In genomic region chr15:32936283-32936918, GRCh38 we compare ENCODE assay signal across 8 cellular contexts.
DNase-seq lines count a peak whose midpoint lies in the region; ATAC-seq and TF ChIP-seq lines count a peak whose summit lies in the region.

No MANE protein-coding gene starts in this region.

- TF ChIP-seq CTCF in C4-2B (conservative IDR thresholded peaks at IDR 0.05) = peak; percentile 83
- peak; percentile 73 for TF ChIP-seq CTCF in MCF 10A (IDR thresholded peaks at IDR 0.05; ENCODE audit: unreplicated experiment)
- TF ChIP-seq CTCF in lower lobe of right lung (IDR thresholded peaks at IDR 0.05) = peak; percentile 34
- no peak for TF ChIP-seq CTCF in coronary artery (IDR thresholded peaks at IDR 0.05)

- H3K4me1 ChIP-seq in lower lobe of right lung = no peaks in the 10 kb centered on the region

- POLR2A ChIA-PET in MCF 10A (lab: Yijun Ruan, JAX) = interaction anchor here (0.6 to 1.0 kb wide), 3 partner anchors 81 to 281 kb away, joined by 3 to 4 read pairs (median 3); no protein-coding TSS in a partner anchor

- no peaks in the 10 kb centered on the region for H3K27me3 ChIP-seq in lower lobe of right lung (ENCODE audit: low read depth)
- H3K27me3 ChIP-seq in H7 (ENCODE audit: control insufficient read depth, insufficient read depth, low read length) = no peaks in the 10 kb centered on the region

- CTCF ChIA-PET in MCF 10A (lab: Yijun Ruan, JAX) = interaction anchor here (0.5 to 2.6 kb wide), 61 partner anchors 9 to 1831 kb away, joined by 3 to 79 read pairs (median 4); no protein-coding TSS in a partner anchor

- peak overlapping the region; percentile 7 for H3K27ac Mint-ChIP-seq in MCF 10A (ENCODE audit: low read depth, unreplicated experiment)

- ATAC-seq in lower lobe of right lung (peak in 1 of 2 donors; percentile 33), GM21526 (IDR thresholded peaks at IDR 0.05; ENCODE audit: low FRiP score, unreplicated experiment) (no peak), GM19324 (IDR thresholded peaks at IDR 0.05; ENCODE audit: low FRiP score, unreplicated experiment) (no peak)

- peaks cover 11% of the 10 kb centered on the region for H3K27me3 Mint-ChIP-seq in MCF 10A (ENCODE audit: insufficient read depth, unreplicated experiment)

- H3K4me3 Mint-ChIP-seq in MCF 10A (ENCODE audit: unreplicated experiment) = no peak overlapping the region

- H3K27ac ChIP-seq in C4-2B (no peak overlapping the region), lower lobe of right lung (no peak overlapping the region), coronary artery (no peak overlapping the region)

- peaks cover 5% of the 10 kb centered on the region for H3K4me1 Mint-ChIP-seq in MCF 10A (ENCODE audit: insufficient read depth, unreplicated experiment)

- DNase-seq in HT1080 (ENCODE audit: low read depth) (peak; percentile 17), MCF 10A (ENCODE audit: unreplicated experiment) (peak; percentile 48), lower lobe of right lung (no peak), H7 (no peak), coronary artery (ENCODE audit: low spot score) (no peak)

- H3K36me3 ChIP-seq in lower lobe of right lung (no peaks in the 10 kb centered on the region), H7 (replicated peaks; ENCODE audit: control insufficient read depth, insufficient read depth, low read length) (no peaks in the 10 kb centered on the region)

- intact Hi-C loops in MCF 10A (cut with micrococcal nuclease) (loop anchor here (1.0 kb wide), 2 partner anchors 92 to 274 kb away; no protein-coding TSS in a partner anchor), lower lobe of right lung (cut with DNase I) (no loop called here)

- no peaks in the 10 kb centered on the region for H3K36me3 Mint-ChIP-seq in MCF 10A (ENCODE audit: insufficient read depth, unreplicated experiment)

- BruUV-seq in MCF 10A (replicated peaks; lab: Mats Ljungman, UMichigan) = no TSS peak

- H3K9me3 Mint-ChIP-seq in MCF 10A (ENCODE audit: unreplicated experiment) = no peaks in the 10 kb centered on the region

- H3K9me3 ChIP-seq in lower lobe of right lung = no peaks in the 10 kb centered on the region

- H3K4me3 ChIP-seq in lower lobe of right lung = no peak overlapping the region
- no peak overlapping the region for H3K4me3 ChIP-seq in H7 (ENCODE audit: insufficient read depth, low read depth, low read length)
- H3K4me3 ChIP-seq in coronary artery = no peak overlapping the region

Comparison
In these comparisons a context has a peak if more than half of its experiments do, and no peak if none do; other contexts are left out.
1. DNase-seq: peak in HT1080 (single experiment) and MCF 10A (single experiment); none in lower lobe of right lung (single experiment), H7 (single experiment) and coronary artery (single experiment).